9 cellular contexts compared by ENCODE assay signal in the genomic region with DNA sequence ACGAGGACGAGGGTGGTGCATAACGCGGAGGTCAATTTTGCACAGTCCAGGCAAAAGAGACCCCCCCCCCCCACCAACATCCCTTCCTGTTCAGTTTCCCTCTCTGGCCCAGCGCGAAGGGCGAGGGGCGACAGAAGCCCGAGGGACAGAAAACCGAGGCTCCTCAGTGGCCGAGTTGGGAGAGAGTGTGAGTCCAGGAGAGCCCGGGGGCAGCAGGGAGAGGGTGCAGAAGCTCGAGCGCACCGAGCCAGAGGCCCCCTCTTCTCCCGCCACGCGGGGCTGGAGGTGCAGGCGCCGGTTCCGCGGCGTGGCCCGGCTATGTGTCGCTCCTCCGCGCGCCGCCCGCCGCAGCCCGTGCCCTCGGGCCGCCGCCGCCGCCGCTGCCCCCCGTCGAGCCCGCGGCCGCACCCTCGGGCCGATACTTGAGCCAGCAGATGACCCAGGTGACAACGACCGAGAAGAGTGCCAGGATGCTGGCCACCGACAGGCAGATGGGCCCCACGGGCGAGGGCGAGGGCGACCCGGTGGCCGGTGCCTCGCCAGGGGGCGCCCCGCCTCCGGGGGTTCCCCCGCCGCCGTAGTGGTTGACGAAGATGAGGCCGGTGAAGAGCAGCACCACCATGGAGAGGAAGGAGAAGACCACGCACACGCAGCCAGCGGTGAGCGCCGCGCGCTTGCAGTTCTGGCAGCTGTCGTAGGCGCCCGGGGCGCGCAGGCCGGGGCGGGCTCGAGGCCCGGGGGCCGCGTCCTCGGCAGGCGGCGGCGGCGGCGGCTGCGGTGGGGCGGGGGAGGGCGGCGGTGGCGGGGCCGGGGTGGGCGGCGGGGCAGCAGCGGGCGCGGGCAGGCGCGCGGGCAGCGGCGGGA. TPM values are rescaled to one million over a fixed set of nuclear protein-coding genes. Genes with fewer than 3 reads are reported as not detected.
DNase-seq lines count a peak whose midpoint lies in the region; ATAC-seq and TF ChIP-seq lines count a peak whose summit lies in the region.
"Had no signal": no experiment of that assay in that cellular context is flagged by ENCODE, and none has a peak within 500 bp of the region (broad histone marks: within the 10 kb centered on the region; RNA-seq: fewer than 3 reads in every experiment).

No MANE protein-coding gene starts in this region.

- H3K27ac ChIP-seq in ACC112 (ENCODE audit: low read depth, low read length) (no peak overlapping the region), heart left ventricle (peak overlapping the region in 1 of 12 donors; percentile 66), rectal smooth muscle tissue (ENCODE audit: low read depth, low read length) (no peak overlapping the region)

- intact Hi-C loops in activated CD8-positive, alpha-beta T cell treated with anti-CD3 and anti-CD28 coated beads for 36 hours (cut with micrococcal nuclease), result loop anchor here (5.0 to 10.0 kb wide), 3 partner anchors 106 to 293 kb away; a partner anchor contains a TSS
- intact Hi-C loops in heart left ventricle (cut with DNase I), result loop anchor here (1.0 to 10.0 kb wide), 11 partner anchors 240 to 294 kb away; no protein-coding TSS in a partner anchor

- TF ChIP-seq POLR2A in heart left ventricle (IDR thresholded peaks at IDR 0.05), result no peak

- no peaks in the 10 kb centered on the region for H3K79me2 ChIP-seq in ACC112 (ENCODE audit: control insufficient read depth, insufficient read depth, low read length, unreplicated experiment)

- H3K27ac Mint-ChIP-seq in activated CD8-positive, alpha-beta T cell treated with anti-CD3 and anti-CD28 coated beads for 36 hours, result no peak overlapping the region

- H3K4me3 ChIP-seq in ACC112 (ENCODE audit: low read depth, low read length), result peak overlapping the region; percentile 75
- H3K4me3 ChIP-seq in heart left ventricle, result peak overlapping the region; percentile 13 to 68 (median 54)
- peak overlapping the region; percentile 52 for H3K4me3 ChIP-seq in rectal smooth muscle tissue (ENCODE audit: low read length)

- in situ Hi-C loops in GM13977 (cut with MboI; ENCODE audit: low pct_unique_long_range_greater_than_20kb, low sequenced_read_pairs, unreplicated experiment), result no loop called here

- H3K4me1 Mint-ChIP-seq in activated CD8-positive, alpha-beta T cell treated with anti-CD3 and anti-CD28 coated beads for 36 hours (ENCODE audit: low read depth), result peaks cover 7% of the 10 kb centered on the region

- peaks cover 55% of the 10 kb centered on the region for H3K27me3 Mint-ChIP-seq in activated CD8-positive, alpha-beta T cell treated with anti-CD3 and anti-CD28 coated beads for 36 hours

- H3K4me1 ChIP-seq in ACC112 (ENCODE audit: control insufficient read depth, insufficient read depth, low read length, unreplicated experiment) (no peaks in the 10 kb centered on the region), heart left ventricle (peaks cover 0 to 21% (median 8%) of the 10 kb centered on the region in 12 donors), rectal smooth muscle tissue (ENCODE audit: control insufficient read depth, insufficient read depth, low read length) (no peaks in the 10 kb centered on the region)

- H2AFZ ChIP-seq in ACC112 (ENCODE audit: low read length, unreplicated experiment), result peak overlapping the region; percentile 33

- CTCF ChIA-PET in activated CD8-positive, alpha-beta T cell treated with anti-CD3 and anti-CD28 coated beads for 36 hours (lab: Charles Lee), result interaction anchor here (0.8 to 1.8 kb wide), 18 partner anchors 9 to 333 kb away, joined by 3 to 21 read pairs (median 4); no protein-coding TSS in a partner anchor

- WGBS in heart left ventricle, 4 donors, result 1 to 4% (median 1%) methylated on average over 14 to 103 of the region's 103 CpGs

- peak; percentile 65 for TF ChIP-seq CTCF in GM13977 (IDR thresholded peaks at IDR 0.05; ENCODE audit: extremely low read depth, insufficient read depth, missing control alignments)
- TF ChIP-seq CTCF in activated CD8-positive, alpha-beta T cell treated with anti-CD3 and anti-CD28 coated beads for 36 hours (IDR thresholded peaks at IDR 0.05), result no peak
- peak in 9 of 12 donors; percentile 33 to 52 (median 44) for TF ChIP-seq CTCF in heart left ventricle (IDR thresholded peaks at IDR 0.05)

- H3K36me3 Mint-ChIP-seq in activated CD8-positive, alpha-beta T cell treated with anti-CD3 and anti-CD28 coated beads for 36 hours (ENCODE audit: low read depth), result no peaks in the 10 kb centered on the region

- H3K27me3 ChIP-seq in ACC112 (ENCODE audit: insufficient read depth, low read length), result peaks cover 85% of the 10 kb centered on the region
- peaks cover 0 to 71% (median 15%) of the 10 kb centered on the region in 9 donors for H3K27me3 ChIP-seq in heart left ventricle
- peaks cover 2% of the 10 kb centered on the region for H3K27me3 ChIP-seq in rectal smooth muscle tissue (ENCODE audit: control insufficient read depth, insufficient read depth, low read length)

- no peaks in the 10 kb centered on the region for H3K9me3 ChIP-seq in heart left ventricle

- DNase-seq in GM13977 (ENCODE audit: low spot score) (peak; percentile 77), NCI-H128 (lab: John Stamatoyannopoulos, UW; ENCODE audit: unreplicated experiment) (peak; percentile 45), heart left ventricle (peak in 3 of 5 donors; percentile 49 to 75 (median 62)), NCI-H446 treated with DMSO at 0.1 percent for 48 hours (lab: John Stamatoyannopoulos, UW) (no peak)
- peak; percentile 44 for DNase-seq in activated CD8-positive, alpha-beta T cell treated with anti-CD3 and anti-CD28 coated beads for 36 hours

- H3K36me3 ChIP-seq in ACC112 (ENCODE audit: insufficient read depth, low read length) (no peaks in the 10 kb centered on the region), heart left ventricle (no peaks in the 10 kb centered on the region), rectal smooth muscle tissue (ENCODE audit: control insufficient read depth, insufficient read depth, low read length) (no peaks in the 10 kb centered on the region)

- peak overlapping the region; percentile 78 for H3K4me3 Mint-ChIP-seq in activated CD8-positive, alpha-beta T cell treated with anti-CD3 and anti-CD28 coated beads for 36 hours

- no peak overlapping the region for H3K9ac ChIP-seq in rectal smooth muscle tissue (ENCODE audit: low read length)

- ATAC-seq in HG02763 (IDR thresholded peaks at IDR 0.05; ENCODE audit: unreplicated experiment) (peak; percentile 37), heart left ventricle (peak in 3 of 4 donors; percentile 21 to 49 (median 27))
- peak; percentile 63 for ATAC-seq in activated CD8-positive, alpha-beta T cell treated with anti-CD3 and anti-CD28 coated beads for 36 hours

- no peaks in the 10 kb centered on the region for H3K9me3 Mint-ChIP-seq in activated CD8-positive, alpha-beta T cell treated with anti-CD3 and anti-CD28 coated beads for 36 hours

- POLR2A ChIA-PET in activated CD8-positive, alpha-beta T cell treated with anti-CD3 and anti-CD28 coated beads for 36 hours (lab: Charles Lee), result no interaction called here

RNA-seq across cellular contexts. Expression of a gene that starts 20.1 kb away (rescaled TPM):
- not detected for total RNA-seq in activated CD8-positive, alpha-beta T cell treated with anti-CD3 and anti-CD28 coated beads for 36 hours
- total RNA-seq in heart left ventricle, result under 1 TPM in 1 of 9 donors, not detected in 8; 0.42 TPM
- not detected for polyA plus RNA-seq in heart left ventricle
- total RNA-seq: K562 had no signal
- polyA plus RNA-seq: K562 had no signal
